In genomic region chr19:43754562-43755255, GRCh38 we compare ENCODE assay signal across 8 cellular contexts. TPM values are rescaled to one million over a fixed set of nuclear protein-coding genes. Genes with fewer than 3 reads are reported as not detected.
DNase-seq lines count a peak whose midpoint lies in the region; TF ChIP-seq lines count a peak whose summit lies in the region.

Gene SMG9 (minus strand): TSS chr19:43754962. CDS start chr19:43750741, 4,221 bp downstream.

- H3K36me3 ChIP-seq in SJSA1 (peaks cover 47% of the 10 kb centered on the region), neuron (ENCODE audit: insufficient read depth, low read length) (peaks cover 19% of the 10 kb centered on the region)

- DNase-seq in GF-D8 (lab: John Stamatoyannopoulos, UW) (peak; percentile 87), HEK293T (ENCODE audit: extremely low spot score) (peak; percentile 98), MV-4-11 (lab: John Stamatoyannopoulos, UW) (peak; percentile 98), SJSA1 (ENCODE audit: low read depth in 1 of 2, low spot score in 2 of 2) (peak; percentile 99), foreskin melanocyte (peak; percentile 95), stromal cell of bone marrow (ENCODE audit: low read depth) (peak; percentile 94)
- peak; percentile 97 to 99 (median 98) for DNase-seq in activated naive CD4-positive, alpha-beta T cell (lab: John Stamatoyannopoulos, UW)

- POLR2A ChIA-PET in HEK293T (lab: Yijun Ruan, JAX) = interaction anchor here (0.8 to 3.2 kb wide), 10 partner anchors 9 to 196 kb away, joined by 3 to 45 read pairs (median 6); partner anchors contain the start of genes ZNF221 and ZNF283

- H3K4me3 ChIP-seq in SJSA1 (peak within 1 kb of the TSS; percentile 77), neuron (ENCODE audit: low read length) (peak within 1 kb of the TSS; percentile 91)

- H3K27me3 ChIP-seq in SJSA1 (replicated peaks) (no peaks in the 10 kb centered on the region), neuron (ENCODE audit: insufficient read depth, low read length) (no peaks in the 10 kb centered on the region)

- peak within 1 kb of the TSS; percentile 98 for H2AFZ ChIP-seq in neuron (ENCODE audit: low read depth, low read length)

- H3K4me1 ChIP-seq in SJSA1 (replicated peaks) = peaks cover 75% of the 10 kb centered on the region
- peaks cover 10% of the 10 kb centered on the region for H3K4me1 ChIP-seq in neuron (ENCODE audit: insufficient read depth, low read length)

- H3K9me3 ChIP-seq in SJSA1 (replicated peaks) (no peaks in the 10 kb centered on the region), neuron (ENCODE audit: low read length) (no peaks in the 10 kb centered on the region)

- H3K27ac ChIP-seq in SJSA1 = peak within 1 kb of the TSS; percentile 99

- CTCF ChIA-PET in HEK293T (lab: Yijun Ruan, JAX) = no interaction called here

TF ChIP-seq in HEK293T, 16 proteins besides CTCF, POLR2A, EP300 and RAD21:
- TF ChIP-seq NFRKB (IDR thresholded peaks at IDR 0.05) = no peak
- peak; percentile 47; the same call in 1 of the 2 replicates for TF ChIP-seq FOXM1 (IDR thresholded peaks at IDR 0.05; ENCODE audit: borderline replicate concordance)

RNA-seq across cellular contexts. Expression of gene SMG9, which starts in this region (rescaled TPM):
- 9.4 and 29.9 TPM in 2 replicates for total RNA-seq in SJSA1 (2014; rRNA removed; shearing (Covaris generic))

Comparison
In these comparisons a context has a peak if more than half of its experiments do, and no peak if none do; other contexts are left out.
1. Peak in every context shown above with its lines: DNase-seq, H3K4me3 ChIP-seq and H3K27ac ChIP-seq.